ENCODE assay signal across 8 cellular contexts in genomic region chr16:57283956-57284205, GRCh38. TPM values are rescaled to one million over a fixed set of nuclear protein-coding genes. Genes with fewer than 3 reads are reported as not detected.
DNase-seq lines count a peak whose midpoint lies in the region; TF ChIP-seq lines count a peak whose summit lies in the region.

No MANE protein-coding gene starts in this region.

- H3K9ac ChIP-seq in mammary epithelial cell (ENCODE audit: insufficient read depth, low read length) (no peak overlapping the region), SK-N-SH (no peak overlapping the region)

- H3K36me3 Mint-ChIP-seq in IgD-negative memory B cell: no peaks in the 10 kb centered on the region

- H3F3A ChIP-seq in SK-N-SH (replicated peaks; ENCODE audit: insufficient read depth): peaks cover 4% of the 10 kb centered on the region

- peak overlapping the region; percentile 92 for H2AFZ ChIP-seq in mammary epithelial cell (ENCODE audit: low read depth, low read length)
- no peak overlapping the region; the same call in 1 of the 2 replicates for H2AFZ ChIP-seq in SK-N-SH (ENCODE audit: low read depth)

- no peak overlapping the region for H3K27ac ChIP-seq in mammary epithelial cell (ENCODE audit: insufficient read depth, low read depth, low read length)
- H3K27ac ChIP-seq in stomach: peak overlapping the region; percentile 84 to 90 (median 89)
- no peak overlapping the region for H3K27ac ChIP-seq in SK-N-SH (ENCODE audit: low read depth in 2 of 2, low read length in 1 of 2)

- dilution Hi-C loops in mammary epithelial cell (cut with HindIII; ENCODE audit: low sequenced_read_pairs): no loop called here

- H3K9me3 ChIP-seq in mammary epithelial cell (replicated peaks; ENCODE audit: insufficient read depth, low read length): no peaks in the 10 kb centered on the region
- no peaks in the 10 kb centered on the region for H3K9me3 ChIP-seq in stomach
- no peaks in the 10 kb centered on the region for H3K9me3 ChIP-seq in SK-N-SH

- no peak for TF ChIP-seq POLR2A in lower leg skin (IDR thresholded peaks at IDR 0.05)
- no peak for TF ChIP-seq POLR2A in stomach (IDR thresholded peaks at IDR 0.05)

- peaks cover 15% of the 10 kb centered on the region for H3K27me3 Mint-ChIP-seq in IgD-negative memory B cell

- H3K4me1 ChIP-seq in mammary epithelial cell (ENCODE audit: insufficient read depth, low read length) (peaks cover 18% of the 10 kb centered on the region), stomach (peaks cover 15 to 51% (median 43%) of the 10 kb centered on the region in 4 donors), SK-N-SH (ENCODE audit: control insufficient read depth in 1 of 2, insufficient read depth in 2 of 2, low read depth in 1 of 2, low read length in 1 of 2) (peaks cover 0 to 5% of the 10 kb centered on the region in 2 experiments; a peak in 1 of 4 replicates)

- H3K79me2 ChIP-seq in mammary epithelial cell (ENCODE audit: insufficient read depth, low read length) (no peaks in the 10 kb centered on the region), SK-N-SH (ENCODE audit: insufficient read depth) (no peaks in the 10 kb centered on the region)

- no peaks in the 10 kb centered on the region for H3K27me3 ChIP-seq in mammary epithelial cell (ENCODE audit: insufficient read depth, low read length)
- H3K27me3 ChIP-seq in stomach: peaks cover 0 to 29% (median 13%) of the 10 kb centered on the region in 3 donors
- H3K27me3 ChIP-seq in SK-N-SH (ENCODE audit: insufficient read depth): no peaks in the 10 kb centered on the region

- H3K4me3 ChIP-seq in mammary epithelial cell (replicated peaks in 1 of 3; ENCODE audit: insufficient read depth in 1 of 3, low read depth in 2 of 3, low read length in 3 of 3): peak overlapping the region; percentile 56 to 62 (median 58)
- peak overlapping the region; percentile 38 for H3K4me3 ChIP-seq in lower leg skin (ENCODE audit: low read depth, poor library complexity, severe bottlenecking)
- peak overlapping the region; percentile 59 to 80 (median 70) for H3K4me3 ChIP-seq in stomach
- H3K4me3 ChIP-seq in SK-N-SH (ENCODE audit: low read depth in 2 of 2, low read length in 1 of 2): peak overlapping the region in 1 of 2 experiments; percentile 49; a peak in 1 of 4 replicates

- no peaks in the 10 kb centered on the region for H3K9me3 Mint-ChIP-seq in IgD-negative memory B cell

- peak overlapping the region in 3 of 4 donors; percentile 41 to 90 (median 82) for H3K4me3 Mint-ChIP-seq in IgD-negative memory B cell

- DNase-seq in mammary epithelial cell (no peak), lower leg skin (ENCODE audit: low spot score in 2 of 2) (no peak), stomach (no peak), SK-N-SH (no peak), NCI-H2107 (lab: John Stamatoyannopoulos, UW) (no peak)
- no peak for DNase-seq in stimulated activated CD4-positive, alpha-beta T cell treated with anti-CD3 and anti-CD28 coated beads, Interleukin-2, amount 100 ng/mL, for 24 hours
- no peak for DNase-seq in activated CD8-positive, alpha-beta memory T cell treated with anti-CD3 and anti-CD28 coated beads for 24 hours

- peaks cover 0 to 3% (median 1%) of the 10 kb centered on the region in 3 donors for H3K4me1 Mint-ChIP-seq in IgD-negative memory B cell

- H3K36me3 ChIP-seq in mammary epithelial cell (ENCODE audit: insufficient read depth, low read length) (no peaks in the 10 kb centered on the region), stomach (no peaks in the 10 kb centered on the region), SK-N-SH (replicated peaks in 1 of 2; ENCODE audit: control insufficient read depth in 1 of 2, insufficient read depth in 2 of 2, low read length in 1 of 2) (no peaks in the 10 kb centered on the region)

- POLR2A ChIA-PET in SK-N-SH (lab: Yijun Ruan, JAX): no interaction called here

- no peak overlapping the region for H3K27ac Mint-ChIP-seq in IgD-negative memory B cell

- BruUV-seq in mammary epithelial cell (replicated peaks; lab: Mats Ljungman, UMichigan): no TSS peak

- H4K20me1 ChIP-seq in mammary epithelial cell (ENCODE audit: insufficient read depth, low read length): no peaks in the 10 kb centered on the region
- no peaks in the 10 kb centered on the region for H4K20me1 ChIP-seq in SK-N-SH (ENCODE audit: insufficient read depth)

- 100% methylated on average over 1 of the region's 14 CpGs for WGBS in mammary epithelial cell (ENCODE audit: low coverage, missing lambda C conversion rate)
- WGBS in lower leg skin, 2 donors: 7 to 15% methylated on average over 14 of the region's 14 CpGs
- WGBS in stomach, 5 donors: 5 to 12% (median 6%) methylated on average over 14 of the region's 14 CpGs
- 81% methylated on average over 12 of the region's 14 CpGs for WGBS in SK-N-SH (ENCODE audit: low lambda C conversion rate)

- TF ChIP-seq CTCF in mammary epithelial cell (conservative IDR thresholded peaks at IDR 0.05 in 1 of 2, IDR thresholded peaks at IDR 0.05 in 1 of 2; ENCODE audit: extremely low read depth in 1 of 2, insufficient read depth in 1 of 2, low read depth in 1 of 2, low read length in 2 of 2) (no peak), lower leg skin (IDR thresholded peaks at IDR 0.05) (no peak), stomach (IDR thresholded peaks at IDR 0.05) (no peak), SK-N-SH (IDR thresholded peaks at IDR 0.05) (no peak)

- no peaks in the 10 kb centered on the region for H3K9me2 ChIP-seq in SK-N-SH

- CTCF ChIA-PET in mammary epithelial cell (lab: Charles Lee; ENCODE audit: low non-redundant PET): no interaction called here
- CTCF ChIA-PET in SK-N-SH (lab: Yijun Ruan, JAX): interaction anchor here (0.9 to 1.2 kb wide), 2 partner anchors 11 to 39 kb away, joined by 3 read pairs; partner anchors contain the start of gene ARL2BP

- TF ChIP-seq EP300 in stomach (IDR thresholded peaks at IDR 0.05) (no peak), SK-N-SH (IDR thresholded peaks at IDR 0.05; ENCODE audit: borderline replicate concordance in 1 of 2, low read depth in 1 of 2, low read length in 1 of 2) (no peak)

- in situ Hi-C loops in mammary epithelial cell (cut with MboI; ENCODE audit: low sequenced_read_pairs in 2 of 2): no loop called here

- intact Hi-C loops in mammary epithelial cell (cut with micrococcal nuclease): no loop called here
- intact Hi-C loops in lower leg skin (cut with DNase I; ENCODE audit: low total_unique reads): no loop called here
- intact Hi-C loops in stomach (cut with DNase I; ENCODE audit: low total_unique reads): no loop called here

- H3K4me2 ChIP-seq in mammary epithelial cell (ENCODE audit: insufficient read depth, low read depth, low read length) (peak overlapping the region; percentile 94), SK-N-SH (no peak overlapping the region)

- TF ChIP-seq RAD21 in SK-N-SH (IDR thresholded peaks at IDR 0.05; ENCODE audit: low read length): no peak

TF ChIP-seq in SK-N-SH, 30 proteins besides CTCF, POLR2A, EP300 and RAD21 (continues in another document):
- TF ChIP-seq USF1 (IDR thresholded peaks at IDR 0.05; ENCODE audit: borderline replicate concordance, low read depth) (no peak), ELF1 (IDR thresholded peaks at IDR 0.05) (no peak), FOSL2 (IDR thresholded peaks at IDR 0.05; ENCODE audit: borderline replicate concordance, low read depth) (no peak), IRF3 (IDR thresholded peaks at IDR 0.05; ENCODE audit: low read depth, low read length) (no peak), SMC3 (IDR thresholded peaks at IDR 0.05; ENCODE audit: low read depth, low read length) (no peak), NRF1 (IDR thresholded peaks at IDR 0.05; ENCODE audit: low read depth, low read length) (no peak), PBX3 (IDR thresholded peaks at IDR 0.05) (no peak), RCOR1 (IDR thresholded peaks at IDR 0.05; ENCODE audit: low read length) (no peak)

RNA-seq across cellular contexts. Expression of gene PLLP, which starts 0.6 kb away (rescaled TPM):
- 1.1 TPM for polyA plus RNA-seq in IgD-negative memory B cell
- total RNA-seq in mammary epithelial cell: 1 to 10 TPM; 1.7 to 2.2 TPM
- 6.3 TPM for polyA plus RNA-seq in mammary epithelial cell
- polyA minus RNA-seq in mammary epithelial cell: 10.4 TPM
- 100 to 1,000 TPM in 3 of 4 donors, 10 to 100 TPM in 1; 58.4 to 241 (median 218) TPM for total RNA-seq in lower leg skin
- total RNA-seq in stomach: 100 to 1,000 TPM in 2 of 5 donors, 10 to 100 TPM in 3; 27.4 to 190 (median 59.1) TPM
- polyA plus RNA-seq in stomach: 10 to 100 TPM; 39.0 to 46.6 (median 43.7) TPM
- 0.86 and 1.3 TPM in 2 replicates for polyA plus RNA-seq in SK-N-SH (2012; rRNA removed)
- 0.75 and 0.81 TPM in 2 replicates for polyA plus RNA-seq in SK-N-SH (2012; cell fraction: cytosol; rRNA removed)
- 0.31 and 0.58 TPM in 2 replicates for polyA plus RNA-seq in SK-N-SH (2012; cell fraction: nucleus; rRNA removed)

RNA-seq across cellular contexts. Expression of gene ARL2BP, which starts 38.8 kb away (rescaled TPM):
- polyA plus RNA-seq in IgD-negative memory B cell: 108 TPM
- total RNA-seq in mammary epithelial cell: 10 to 100 TPM; 70.2 to 82.4 TPM
- polyA plus RNA-seq in mammary epithelial cell: 87.9 TPM
- polyA minus RNA-seq in mammary epithelial cell: 48.9 TPM
- 10 to 100 TPM; 36.3 to 62.6 (median 48.0) TPM for total RNA-seq in lower leg skin
- 10 to 100 TPM; 15.6 to 61.6 (median 46.7) TPM for total RNA-seq in stomach
- polyA plus RNA-seq in stomach: 10 to 100 TPM; 24.0 to 46.6 (median 39.8) TPM
- polyA plus RNA-seq in SK-N-SH (2012; rRNA removed): 61.8 and 70.3 TPM in 2 replicates
- 75.9 and 83.6 TPM in 2 replicates for polyA plus RNA-seq in SK-N-SH (2012; cell fraction: cytosol; rRNA removed)
- polyA plus RNA-seq in SK-N-SH (2012; cell fraction: nucleus; rRNA removed): 20.8 and 24.7 TPM in 2 replicates

Comparison
In these comparisons a context has a peak if more than half of its experiments do, and no peak if none do; other contexts are left out.
1. H3K27ac ChIP-seq: peak in stomach (5 of 5); none in mammary epithelial cell (single experiment) and SK-N-SH (0 of 2).